Comparison of ENCODE assay signal across 19 cellular contexts in the genomic region with DNA sequence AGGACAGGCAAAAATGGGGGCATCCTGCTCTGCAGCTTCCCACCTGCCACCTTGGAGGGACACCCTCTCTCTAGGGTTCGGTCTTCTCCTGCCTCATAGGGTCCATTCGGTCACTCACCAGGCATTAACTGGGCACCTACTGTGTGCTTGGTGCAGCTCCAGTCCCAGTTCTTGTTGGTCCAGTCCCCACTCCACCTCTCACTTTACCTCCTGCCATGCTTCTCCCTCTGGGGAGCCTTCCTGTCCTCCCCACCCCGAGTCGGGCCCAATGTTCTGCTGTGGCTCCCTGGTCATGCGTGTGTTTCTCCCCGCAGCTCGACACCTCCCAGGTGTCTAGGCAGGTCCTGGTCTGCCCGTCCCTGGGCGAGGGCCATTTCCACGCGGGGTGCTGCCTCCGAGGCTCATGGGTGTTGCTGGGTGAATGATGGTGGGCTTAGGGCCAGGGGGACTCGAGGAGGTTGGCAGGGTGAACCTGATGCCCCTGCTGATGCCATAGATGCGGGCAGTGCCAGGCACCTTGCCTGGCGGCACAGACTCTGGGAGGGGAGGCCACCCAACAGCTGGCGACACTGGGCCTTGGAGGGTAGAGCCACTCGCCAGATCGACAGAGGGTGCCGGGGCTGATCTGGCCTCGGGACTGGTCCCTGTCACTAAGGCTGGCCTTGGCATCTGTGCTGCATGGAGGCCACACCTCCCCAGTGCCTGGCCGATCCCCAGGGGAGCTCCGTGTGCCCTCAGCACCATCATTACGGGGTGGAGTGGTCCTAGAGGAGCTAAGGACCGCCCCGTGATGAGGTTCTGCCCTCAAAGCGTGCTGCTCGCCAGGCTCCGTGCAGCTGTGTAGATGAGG.
A peak's percentile ranks its signal among the peaks of the same experiment; 100 is the strongest.
DNase-seq lines count a peak whose midpoint lies in the region; ATAC-seq and TF ChIP-seq lines count a peak whose summit lies in the region.
"Had no signal": no experiment of that assay in that cellular context is flagged by ENCODE, and none has a peak within 500 bp of the region (broad histone marks: within the 10 kb centered on the region; RNA-seq: fewer than 3 reads in every experiment).

No MANE protein-coding gene starts in this region.

- peak overlapping the region; percentile 84 for H2BK12ac ChIP-seq in neuronal stem cell (ENCODE audit: low read length)

- H3K14ac ChIP-seq in neuronal stem cell (ENCODE audit: low read length): peak overlapping the region; percentile 89

- TF ChIP-seq POLR2A in vagina (IDR thresholded peaks at IDR 0.05): no peak

- TF ChIP-seq CTCF in left ventricle myocardium inferior (IDR thresholded peaks at IDR 0.05; ENCODE audit: borderline replicate concordance) (no peak), right atrium auricular region (IDR thresholded peaks at IDR 0.05) (no peak), VCaP (conservative IDR thresholded peaks at IDR 0.05) (no peak), vagina (IDR thresholded peaks at IDR 0.05) (no peak)

- no peak overlapping the region for H4K8ac ChIP-seq in neuronal stem cell (ENCODE audit: low read depth, low read length)

- H2BK120ac ChIP-seq in neuronal stem cell (ENCODE audit: low read depth, low read length): peak overlapping the region; percentile 61

- intact Hi-C loops in left ventricle myocardium inferior (cut with micrococcal nuclease): no loop called here
- intact Hi-C loops in vagina (cut with DNase I): no loop called here

- H4K91ac ChIP-seq in neuronal stem cell (ENCODE audit: low read depth, low read length, poor library complexity): no peak overlapping the region

- H3K27ac ChIP-seq in left ventricle myocardium inferior (replicated peaks) (peak overlapping the region; percentile 48), right atrium auricular region (peak overlapping the region in 1 of 2 donors; percentile 42), VCaP (peak overlapping the region; percentile 68), neuronal stem cell (replicated peaks; ENCODE audit: low read length) (no peak overlapping the region), vagina (peak overlapping the region; percentile 73)
- H3K27ac ChIP-seq: foreskin keratinocyte had no signal

- peaks cover 3% of the 10 kb centered on the region for H3K79me1 ChIP-seq in neuronal stem cell (ENCODE audit: low read depth, low read length)

- H3K4me1 ChIP-seq in left ventricle myocardium inferior: peaks cover 16% of the 10 kb centered on the region
- peaks cover 0 to 21% of the 10 kb centered on the region in 2 donors for H3K4me1 ChIP-seq in right atrium auricular region
- peaks cover 7 to 13% of the 10 kb centered on the region in 2 donors for H3K4me1 ChIP-seq in neuronal stem cell (ENCODE audit: control insufficient read depth in 2 of 2, insufficient read depth in 1 of 2, low read depth in 1 of 2, low read length in 2 of 2)
- peaks cover 40% of the 10 kb centered on the region for H3K4me1 ChIP-seq in vagina
- H3K4me1 ChIP-seq: foreskin keratinocyte had no signal

- H3K9me3 ChIP-seq in left ventricle myocardium inferior (replicated peaks) (no peaks in the 10 kb centered on the region), right atrium auricular region (no peaks in the 10 kb centered on the region), neuronal stem cell (replicated peaks in 1 of 2; ENCODE audit: control insufficient read depth in 2 of 2, insufficient read depth in 1 of 2, low read depth in 1 of 2, low read length in 2 of 2) (no peaks in the 10 kb centered on the region), vagina (no peaks in the 10 kb centered on the region)

- H2BK5ac ChIP-seq in neuronal stem cell (ENCODE audit: low read length): peak overlapping the region; percentile 66

- WGBS in neuronal stem cell (ENCODE audit: extremely low coverage in 2 of 2, insufficient read length in 2 of 2, insufficient replicate concordance in 1 of 2), 2 donors: no CpG with 5 or more reads among the region's 28 CpGs

- no peak overlapping the region for H3K4me2 ChIP-seq in neuronal stem cell (ENCODE audit: insufficient read depth, low read length, poor library complexity, severe bottlenecking)

- DNase-seq in left ventricle myocardium inferior (no peak), right atrium auricular region (ENCODE audit: low spot score) (no peak), neuronal stem cell (ENCODE audit: low spot score) (no peak), vagina (ENCODE audit: extremely low spot score in 2 of 2) (no peak), NCI-H526 treated with DMSO at 0.1 percent for 48 hours (lab: John Stamatoyannopoulos, UW) (no peak)
- DNase-seq in activated CD4-positive, alpha-beta T cell treated with anti-CD3 and anti-CD28 coated beads, Interleukin-2, amount 50 U/mL, for 1 hour: no peak
- DNase-seq: activated naive CD8-positive, alpha-beta T cell treated with anti-CD3 and anti-CD28 coated beads, Interleukin-2, amount 10 ng/mL, durations not matched to agents 7 days and 5 days; EL; foreskin keratinocyte; GOT3; Karpas-422; NCI-H1105; NCI-H82; nephron progenitor cell; small intestine; stimulated activated CD4-positive, alpha-beta T cell treated with anti-CD3 and anti-CD28 coated beads, Interleukin-4, amount 100 ng/mL, for 24 hours had no signal

- H3K9ac ChIP-seq in neuronal stem cell (ENCODE audit: low read depth, low read length, poor library complexity): no peak overlapping the region

- peak overlapping the region; percentile 98 for H2BK15ac ChIP-seq in neuronal stem cell (ENCODE audit: low read length)

- H3K4me3 ChIP-seq in left ventricle myocardium inferior: no peak overlapping the region
- no peak overlapping the region for H3K4me3 ChIP-seq in right atrium auricular region
- no peak overlapping the region for H3K4me3 ChIP-seq in neuronal stem cell (ENCODE audit: low read length in 2 of 2)
- H3K4me3 ChIP-seq in vagina: no peak overlapping the region

- no peak for ATAC-seq in GM19467 (IDR thresholded peaks at IDR 0.05; ENCODE audit: unreplicated experiment)
- ATAC-seq: foreskin keratinocyte, Panc1 had no signal

- H3K23ac ChIP-seq in neuronal stem cell (ENCODE audit: low read depth, low read length, poor library complexity): peak overlapping the region; percentile 73

- H2AFZ ChIP-seq in neuronal stem cell (ENCODE audit: low read length): no peak overlapping the region

- peak overlapping the region; percentile 97 for H2AK5ac ChIP-seq in neuronal stem cell (ENCODE audit: low read depth, low read length)

- H3K4ac ChIP-seq in neuronal stem cell (ENCODE audit: low read length): peak overlapping the region; percentile 89

- H3K27me3 ChIP-seq in left ventricle myocardium inferior (ENCODE audit: low read depth) (no peaks in the 10 kb centered on the region), right atrium auricular region (no peaks in the 10 kb centered on the region), neuronal stem cell (ENCODE audit: control insufficient read depth in 3 of 3, insufficient read depth in 3 of 3, low read depth in 1 of 3, low read length in 3 of 3) (peaks cover 0 to 71% (median 0%) of the 10 kb centered on the region in 3 experiments), vagina (no peaks in the 10 kb centered on the region)

- H3K18ac ChIP-seq in neuronal stem cell (ENCODE audit: low read length): peak overlapping the region; percentile 85

- no peaks in the 10 kb centered on the region for H3K36me3 ChIP-seq in left ventricle myocardium inferior
- no peaks in the 10 kb centered on the region for H3K36me3 ChIP-seq in right atrium auricular region
- H3K36me3 ChIP-seq in neuronal stem cell (replicated peaks in 1 of 2; ENCODE audit: control insufficient read depth in 2 of 2, insufficient read depth in 2 of 2, low read length in 2 of 2): no peaks in the 10 kb centered on the region
- H3K36me3 ChIP-seq in vagina: no peaks in the 10 kb centered on the region
